In genomic region chr9:18330736-18331335, GRCh38 we compare ENCODE assay signal across 1 cellular context.
TF ChIP-seq lines count a peak whose summit lies in the region.

No MANE protein-coding gene starts in this region.

TF ChIP-seq in H1, 55 proteins besides CTCF, POLR2A, EP300 and RAD21:
- TF ChIP-seq KDM5A (IDR thresholded peaks at IDR 0.05; ENCODE audit: low read length) (no peak), YY1 (IDR thresholded peaks at IDR 0.05; ENCODE audit: low read depth, low read length) (no peak), SIN3A (conservative IDR thresholded peaks at IDR 0.05 in 1 of 2, IDR thresholded peaks at IDR 0.05 in 1 of 2; ENCODE audit: low read depth in 1 of 2, low read length in 2 of 2) (no peak), SP1 (IDR thresholded peaks at IDR 0.05; ENCODE audit: low read depth, low read length) (no peak), KDM4A (IDR thresholded peaks at IDR 0.05; ENCODE audit: low read depth, low read length, severe bottlenecking) (no peak), BACH1 (IDR thresholded peaks at IDR 0.05; ENCODE audit: low read length) (no peak), SIX5 (IDR thresholded peaks at IDR 0.05; ENCODE audit: low read depth, low read length) (no peak), CBX8 (IDR thresholded peaks at IDR 0.05; ENCODE audit: borderline replicate concordance, low read depth, low read length) (no peak)
